In the genomic region with DNA sequence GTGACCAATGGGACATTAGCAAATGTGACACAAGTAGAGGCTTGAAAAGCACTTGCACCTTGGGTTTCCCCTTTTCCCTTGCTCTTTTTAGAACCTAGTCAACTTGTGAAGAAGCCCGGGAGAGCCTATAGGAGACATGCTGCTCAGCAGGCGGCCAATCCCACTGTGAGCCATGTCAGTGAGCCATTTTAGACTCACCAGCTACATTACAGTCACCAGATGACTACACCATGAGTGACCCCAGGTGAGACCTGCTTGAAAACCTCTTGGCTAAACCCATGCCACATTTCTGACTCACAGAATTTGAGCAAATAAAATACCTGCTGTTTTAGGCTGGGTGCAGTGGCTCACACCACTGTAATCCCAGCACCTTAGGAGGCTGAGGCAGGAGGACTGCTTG, we compare ENCODE assay signal across 18 cellular contexts.
"Had no signal": no experiment of that assay in that cellular context is flagged by ENCODE, and none has a peak within 500 bp of the region (broad histone marks: within the 10 kb centered on the region; RNA-seq: fewer than 3 reads in every experiment).

No MANE protein-coding gene starts in this region.

- H3K4me1 ChIP-seq: gastroesophageal sphincter, lower lobe of right lung, stomach, testis, upper lobe of left lung had no signal

- H3K36me3 Mint-ChIP-seq: WTC11 had no signal

- H3K9me3 ChIP-seq: gastroesophageal sphincter, lower lobe of right lung, stomach, testis, upper lobe of left lung had no signal

- H3K4me3 Mint-ChIP-seq: effector memory CD8-positive, alpha-beta T cell; mesothelial cell of epicardium; nephron progenitor cell; WTC11 had no signal

- H3K27me3 ChIP-seq: gastroesophageal sphincter, heart right ventricle, stomach, testis, upper lobe of left lung had no signal

- H3K36me3 ChIP-seq: lower lobe of right lung, upper lobe of left lung had no signal

- H3K27ac ChIP-seq: gastroesophageal sphincter, heart right ventricle, lower lobe of right lung, skin epidermis, stomach, testis, upper lobe of left lung had no signal

- DNase-seq: activated gamma-delta T cell treated with Interleukin-2 at 50 U/mL for 16 hours; activated T-cell treated with anti-CD3 and anti-CD28 coated beads, Interleukin-2, amount 50 U/mL, for 48 hours; dermis blood vessel endothelial cell; effector memory CD8-positive, alpha-beta T cell; heart right ventricle; left colon; lower lobe of right lung; nephron progenitor cell; occipital lobe; right cardiac atrium; stomach; SW 1271; testis; upper lobe of left lung had no signal

- H3K27me3 Mint-ChIP-seq: effector memory CD8-positive, alpha-beta T cell had no signal

- H3K27ac Mint-ChIP-seq: mesothelial cell of epicardium, nephron progenitor cell, WTC11 had no signal

- H3K4me3 ChIP-seq: gastroesophageal sphincter, heart right ventricle, lower lobe of right lung, skin epidermis, stomach, testis, upper lobe of left lung had no signal

- ATAC-seq: effector memory CD8-positive, alpha-beta T cell; gastroesophageal sphincter; heart right ventricle; left colon; lower lobe of right lung; right cardiac atrium; WTC11 had no signal

- H3K4me1 Mint-ChIP-seq: nephron progenitor cell had no signal

- H3K9me3 Mint-ChIP-seq: effector memory CD8-positive, alpha-beta T cell; nephron progenitor cell had no signal
